In genomic region chr17:31533546-31534155, GRCh38 we compare ENCODE assay signal across 8 cellular contexts.
DNase-seq lines count a peak whose midpoint lies in the region; ATAC-seq and TF ChIP-seq lines count a peak whose summit lies in the region.

No MANE protein-coding gene starts in this region.

- H3K9me3 Mint-ChIP-seq in WTC11 (no peaks in the 10 kb centered on the region), mesothelial cell of epicardium (no peaks in the 10 kb centered on the region)

- H3K27ac Mint-ChIP-seq in WTC11: no peak overlapping the region
- no peak overlapping the region for H3K27ac Mint-ChIP-seq in mesothelial cell of epicardium

- H3K9me3 ChIP-seq in cardiac muscle cell (ENCODE audit: low read depth): no peaks in the 10 kb centered on the region

- H3K4me1 Mint-ChIP-seq in WTC11: peaks cover 3% of the 10 kb centered on the region; the same call in 1 of the 2 replicates
- H3K4me1 Mint-ChIP-seq in mesothelial cell of epicardium: peaks cover 24% of the 10 kb centered on the region

- H3K27me3 Mint-ChIP-seq in WTC11 (ENCODE audit: low read depth) (no peaks in the 10 kb centered on the region), mesothelial cell of epicardium (ENCODE audit: low read depth) (no peaks in the 10 kb centered on the region)

- TF ChIP-seq CTCF in HFF-Myc (IDR thresholded peaks at IDR 0.05; ENCODE audit: low read depth, low read length, missing control alignments) (peak; percentile 44), WTC11 (IDR thresholded peaks at IDR 0.05) (0 out of 2 replicates have a peak, but pooled peaks have one; percentile 36), cardiac muscle cell (IDR thresholded peaks at IDR 0.05; ENCODE audit: low read depth, low read length) (peak; percentile 30), lower leg skin (IDR thresholded peaks at IDR 0.05) (no peak), mesothelial cell of epicardium (IDR thresholded peaks at IDR 0.05; ENCODE audit: unreplicated experiment) (no peak)

- CTCF ChIA-PET in WTC11 (lab: Charles Lee): interaction anchor here (0.8 to 4.2 kb wide), 21 partner anchors 8 to 314 kb away, joined by 3 to 59 read pairs (median 4); no protein-coding TSS in a partner anchor

- H3K27ac ChIP-seq in cardiac muscle cell: no peak overlapping the region

- no peaks in the 10 kb centered on the region for H3K4me1 ChIP-seq in cardiac muscle cell (ENCODE audit: low read depth)

- H3K4me3 ChIP-seq in HFF-Myc (replicated peaks; ENCODE audit: low read depth, low read length) (no peak overlapping the region), cardiac muscle cell (no peak overlapping the region), lower leg skin (ENCODE audit: low read depth, poor library complexity, severe bottlenecking) (no peak overlapping the region)

- no peaks in the 10 kb centered on the region for H3K27me3 ChIP-seq in cardiac muscle cell

- DNase-seq in CD1c-positive myeloid dendritic cell (ENCODE audit: extremely low spot score) (peak; percentile 71), HFF-Myc (ENCODE audit: extremely low read depth, low read depth) (peak; percentile 46), WTC11 (ENCODE audit: low spot score) (peak; percentile 72), cardiac muscle cell (ENCODE audit: low read depth in 1 of 2, low spot score in 1 of 2) (peak; percentile 59 to 79), lower leg skin (ENCODE audit: low spot score in 2 of 2) (no peak), NCI-H1417 (lab: John Stamatoyannopoulos, UW) (no peak), mesothelial cell of epicardium (ENCODE audit: low spot score in 2 of 2, unreplicated experiment in 2 of 2) (no peak)
- peak; percentile 41 for DNase-seq in stimulated activated CD4-positive, alpha-beta T cell treated with anti-CD3 and anti-CD28 coated beads, Interleukin-4, amount 100 ng/mL, for 1 hour

- peaks cover 10% of the 10 kb centered on the region for H3K36me3 Mint-ChIP-seq in WTC11
- H3K36me3 Mint-ChIP-seq in mesothelial cell of epicardium: no peaks in the 10 kb centered on the region

- H3K4me3 Mint-ChIP-seq in WTC11: no peak overlapping the region
- no peak overlapping the region for H3K4me3 Mint-ChIP-seq in mesothelial cell of epicardium

- whole genome bisulfite sequencing in lower leg skin, 2 donors: 13 to 24% methylated on average over 10 of the region's 10 CpGs

- H3K36me3 ChIP-seq in cardiac muscle cell: no peaks in the 10 kb centered on the region

- TF ChIP-seq POLR2A in lower leg skin (IDR thresholded peaks at IDR 0.05): no peak

- intact Hi-C loops in lower leg skin (cut with DNase I; ENCODE audit: low total_unique reads): no loop called here

- POLR2A ChIA-PET in WTC11 (lab: Charles Lee): interaction anchor here (0.7 kb wide), 1 partner anchor 309 kb away, joined by 3 read pairs; no protein-coding TSS in a partner anchor

- ATAC-seq in WTC11: peak; percentile 74

TF ChIP-seq in WTC11, 78 proteins besides CTCF, POLR2A, EP300 and RAD21:
- TF ChIP-seq KAT7 (CRISPR knock-in tag; IDR thresholded peaks at IDR 0.05; ENCODE audit: borderline replicate concordance) (no peak), SP1 (CRISPR knock-in tag; conservative IDR thresholded peaks at IDR 0.05) (no peak), ZMAT4 (CRISPR knock-in tag; IDR thresholded peaks at IDR 0.05) (no peak), ZNF671 (CRISPR knock-in tag; IDR thresholded peaks at IDR 0.05) (no peak), ELF4 (CRISPR knock-in tag; IDR thresholded peaks at IDR 0.05; ENCODE audit: low read depth) (no peak), FOXK1 (CRISPR knock-in tag; IDR thresholded peaks at IDR 0.05) (no peak), FOXJ3 (CRISPR knock-in tag; IDR thresholded peaks at IDR 0.05; ENCODE audit: borderline replicate concordance) (no peak), SMAD3 (CRISPR knock-in tag; IDR thresholded peaks at IDR 0.05; ENCODE audit: borderline replicate concordance) (no peak), ZNF317 (CRISPR knock-in tag; IDR thresholded peaks at IDR 0.05; ENCODE audit: borderline replicate concordance, low read depth) (no peak), IRF2 (CRISPR knock-in tag; IDR thresholded peaks at IDR 0.05; ENCODE audit: borderline replicate concordance, low read depth) (no peak), TEAD1 (CRISPR knock-in tag; IDR thresholded peaks at IDR 0.05) (no peak)
TF ChIP-seq in WTC11: peak in this region for 0.

Comparison
In these comparisons a context has a peak if more than half of its experiments do, and no peak if none do; other contexts are left out.
1. DNase-seq: peak in CD1c-positive myeloid dendritic cell (single experiment), HFF-Myc (single experiment), WTC11 (single experiment), cardiac muscle cell (2 of 2) and stimulated activated CD4-positive, alpha-beta T cell treated with anti-CD3 and anti-CD28 coated beads, Interleukin-4, amount 100 ng/mL, for 1 hour (single experiment); none in lower leg skin (0 of 2), NCI-H1417 (0 of 3) and mesothelial cell of epicardium (0 of 2).
2. CTCF ChIP-seq: peak in HFF-Myc (single experiment), WTC11 (single experiment) and cardiac muscle cell (single experiment); none in lower leg skin (0 of 3) and mesothelial cell of epicardium (single experiment).